ENCODE assay signal across 8 cellular contexts in genomic region chr12:119544780-119545625, GRCh38. TPM values are rescaled to one million over a fixed set of nuclear protein-coding genes. Genes with fewer than 3 reads are reported as not detected.
DNase-seq lines count a peak whose midpoint lies in the region; ATAC-seq, FAIRE-seq and TF ChIP-seq lines count a peak whose summit lies in the region.

No MANE protein-coding gene starts in this region.

- H3K36me3 ChIP-seq in RWPE2 (ENCODE audit: low read depth): no peaks in the 10 kb centered on the region
- H3K36me3 ChIP-seq in gastroesophageal sphincter: no peaks in the 10 kb centered on the region
- H3K36me3 ChIP-seq in parathyroid adenoma (ENCODE audit: control insufficient read depth, insufficient read depth, low read length): no peaks in the 10 kb centered on the region

- H3K4me3 ChIP-seq in RWPE2 (ENCODE audit: severe bottlenecking) (no peak overlapping the region), gastroesophageal sphincter (no peak overlapping the region), parathyroid adenoma (ENCODE audit: low read depth, low read length) (no peak overlapping the region)

- no peak for FAIRE-seq in urothelium cell line (lab: Jason Lieb, UNC)

- H3K27ac ChIP-seq in RWPE2 (ENCODE audit: poor library complexity, severe bottlenecking) (no peak overlapping the region), gastroesophageal sphincter (no peak overlapping the region), parathyroid adenoma (no peak overlapping the region)

- no peak for ATAC-seq in activated CD4-positive, CD25-positive, alpha-beta regulatory T cell treated with anti-CD3 and anti-CD28 coated beads, Interleukin-2, amount 50 U/mL, for 24 hours
- ATAC-seq in RWPE2 (ENCODE audit: low read depth) (peak; percentile 48; the same call in 1 of the 3 replicates), gastroesophageal sphincter (no peak)

- no peak for TF ChIP-seq POLR2A in gastroesophageal sphincter (IDR thresholded peaks at IDR 0.05)

- DNase-seq in activated CD4-positive, CD25-positive, alpha-beta regulatory T cell (lab: John Stamatoyannopoulos, UW): peak in 3 of 4 experiments; percentile 1 to 29 (median 13)
- DNase-seq in RWPE2 (ENCODE audit: low spot score): no peak
- DNase-seq in activated effector memory CD4-positive, alpha-beta T cell treated with anti-CD3 and anti-CD28 coated beads, Interleukin-2, amount 50 U/mL, for 16 hours: peak; percentile 75
- peak; percentile 78 for DNase-seq in urothelium cell line (ENCODE audit: low spot score)

- 38 to 48% methylated on average over 6 to 7 of the region's 9 CpGs for WGBS in gastroesophageal sphincter (ENCODE audit: low coverage in 1 of 2), 2 donors

- TF ChIP-seq EP300 in gastroesophageal sphincter (IDR thresholded peaks at IDR 0.05): no peak

- H3K27me3 ChIP-seq in RWPE2 (ENCODE audit: insufficient read depth, poor library complexity, severe bottlenecking) (no peaks in the 10 kb centered on the region), gastroesophageal sphincter (peaks cover 36% of the 10 kb centered on the region), parathyroid adenoma (ENCODE audit: control insufficient read depth, insufficient read depth, low read length) (no peaks in the 10 kb centered on the region)

- H3K4me1 ChIP-seq in RWPE2 (ENCODE audit: insufficient read depth, poor library complexity, severe bottlenecking): no peaks in the 10 kb centered on the region
- no peaks in the 10 kb centered on the region for H3K4me1 ChIP-seq in gastroesophageal sphincter
- peaks cover 3% of the 10 kb centered on the region for H3K4me1 ChIP-seq in parathyroid adenoma

- H2AFZ ChIP-seq in parathyroid adenoma: no peak overlapping the region

- no peak overlapping the region for H3K9ac ChIP-seq in parathyroid adenoma

- no peaks in the 10 kb centered on the region for H3K9me3 ChIP-seq in RWPE2 (ENCODE audit: severe bottlenecking)
- no peaks in the 10 kb centered on the region for H3K9me3 ChIP-seq in gastroesophageal sphincter
- H3K9me3 ChIP-seq in parathyroid adenoma (ENCODE audit: control insufficient read depth, low read length): no peaks in the 10 kb centered on the region

- H3K4me2 ChIP-seq in parathyroid adenoma (ENCODE audit: low read length): no peak overlapping the region

- TF ChIP-seq CTCF in LNCAP (IDR thresholded peaks at IDR 0.05) (peak; percentile 82), RWPE2 (IDR thresholded peaks at IDR 0.05; ENCODE audit: poor library complexity, severe bottlenecking) (peak; percentile 85), gastroesophageal sphincter (IDR thresholded peaks at IDR 0.05) (peak; percentile 86 to 90 (median 88)), parathyroid adenoma (IDR thresholded peaks at IDR 0.05) (peak; percentile 94)

- peaks cover 2% of the 10 kb centered on the region for H3K79me2 ChIP-seq in parathyroid adenoma

RNA-seq across cellular contexts. Expression of gene TMEM233, which starts 48.6 kb away (rescaled TPM):
- under 1 TPM in 2 of 4 donors, not detected in 2; 0.31 to 0.57 TPM for total RNA-seq in gastroesophageal sphincter
